ENCODE assay signal across 1 cellular context in genomic region chr16:70681382-70682238, GRCh38.
A peak's percentile ranks its signal among the peaks of the same experiment; 100 is the strongest.
TF ChIP-seq lines count a peak whose summit lies in the region.

No MANE protein-coding gene starts in this region.

TF ChIP-seq in HepG2, 621 proteins besides CTCF, POLR2A, EP300 and RAD21 (continued from another document and continues in another):
- TF ChIP-seq FOXK1 (CRISPR knock-in tag; IDR thresholded peaks at IDR 0.05; ENCODE audit: borderline replicate concordance, low read depth) = peak; percentile 26; the same call in 1 of the 2 replicates
- no peak for TF ChIP-seq TOE1 (CRISPR knock-in tag; IDR thresholded peaks at IDR 0.05)
- TF ChIP-seq ZNF879 (CRISPR knock-in tag; IDR thresholded peaks at IDR 0.05) = no peak
- TF ChIP-seq ZNF878 (CRISPR knock-in tag; IDR thresholded peaks at IDR 0.05) = peak; percentile 66; the same call in 1 of the 2 replicates
- TF ChIP-seq KAT2B (IDR thresholded peaks at IDR 0.05; ENCODE audit: borderline replicate concordance, low read depth, low read length) = no peak
- peak; percentile 98 for TF ChIP-seq ZNF746 (CRISPR knock-in tag; IDR thresholded peaks at IDR 0.05)
- no peak for TF ChIP-seq ZNF569 (CRISPR knock-in tag; IDR thresholded peaks at IDR 0.05; ENCODE audit: borderline replicate concordance)
- TF ChIP-seq ELF1 (CRISPR knock-in tag; IDR thresholded peaks at IDR 0.05) = no peak; the same call in 1 of the 2 replicates
- TF ChIP-seq SP140L (CRISPR knock-in tag; IDR thresholded peaks at IDR 0.05; ENCODE audit: borderline replicate concordance) = no peak; the same call in 1 of the 2 replicates
- no peak for TF ChIP-seq ZNF7 (CRISPR knock-in tag; IDR thresholded peaks at IDR 0.05)
- peak; percentile 70; the same call in 1 of the 2 replicates for TF ChIP-seq NR2F2 (IDR thresholded peaks at IDR 0.05; ENCODE audit: borderline replicate concordance, low read depth)
- TF ChIP-seq ZNF75D (CRISPR knock-in tag; IDR thresholded peaks at IDR 0.05; ENCODE audit: borderline replicate concordance) = no peak
- no peak for TF ChIP-seq MAFK (conservative IDR thresholded peaks at IDR 0.05 in 1 of 2, IDR thresholded peaks at IDR 0.05 in 1 of 2; ENCODE audit: low read length in 2 of 2)
- peak; percentile 73; the same call in 1 of the 2 replicates for TF ChIP-seq ZXDC (CRISPR knock-in tag; IDR thresholded peaks at IDR 0.05)
- TF ChIP-seq ZNF34 (CRISPR knock-in tag; IDR thresholded peaks at IDR 0.05; ENCODE audit: borderline replicate concordance) = no peak; the same call in 1 of the 2 replicates
- TF ChIP-seq ZFP91 (CRISPR knock-in tag; IDR thresholded peaks at IDR 0.05; ENCODE audit: borderline replicate concordance) = no peak; the same call in none of the 2 replicates
- no peak for TF ChIP-seq TFE3 (CRISPR knock-in tag; IDR thresholded peaks at IDR 0.05)
- TF ChIP-seq BHLHE40 (IDR thresholded peaks at IDR 0.05; ENCODE audit: low read length) = no peak
- TF ChIP-seq MEF2D (CRISPR knock-in tag; IDR thresholded peaks at IDR 0.05) = peak; percentile 58; the same call in 1 of the 2 replicates
- no peak; the same call in 1 of the 2 replicates for TF ChIP-seq GLI4 (CRISPR knock-in tag; IDR thresholded peaks at IDR 0.05; ENCODE audit: borderline replicate concordance)
- no peak; the same call in 1 of the 2 replicates for TF ChIP-seq GMEB1 (CRISPR knock-in tag; IDR thresholded peaks at IDR 0.05; ENCODE audit: borderline replicate concordance)
- no peak for TF ChIP-seq EED (CRISPR knock-in tag; IDR thresholded peaks at IDR 0.05)
- peak; percentile 41; the same call in 1 of the 2 replicates for TF ChIP-seq ZNF558 (CRISPR knock-in tag; IDR thresholded peaks at IDR 0.05; ENCODE audit: borderline replicate concordance)
- peak; percentile 63 for TF ChIP-seq POGK (CRISPR knock-in tag; conservative IDR thresholded peaks at IDR 0.05)
- 0 out of 2 replicates have a peak, but pooled peaks have one; percentile 20 for TF ChIP-seq ZNF121 (CRISPR knock-in tag; IDR thresholded peaks at IDR 0.05)
- peak; percentile 51 for TF ChIP-seq RXRB (CRISPR knock-in tag; IDR thresholded peaks at IDR 0.05; ENCODE audit: borderline replicate concordance)
- peak; percentile 4; the same call in 1 of the 2 replicates for TF ChIP-seq U2AF2 (IDR thresholded peaks at IDR 0.05; ENCODE audit: low read depth, low read length)
- TF ChIP-seq BCL6 (CRISPR knock-in tag; IDR thresholded peaks at IDR 0.05) = peak; percentile 66
- peak; percentile 58 for TF ChIP-seq THAP9 (CRISPR knock-in tag; IDR thresholded peaks at IDR 0.05; ENCODE audit: borderline replicate concordance)
- no peak for TF ChIP-seq ZNF674 (CRISPR knock-in tag; IDR thresholded peaks at IDR 0.05; ENCODE audit: low read depth)
- TF ChIP-seq NR3C1 (CRISPR knock-in tag; IDR thresholded peaks at IDR 0.05) = no peak
- TF ChIP-seq ZNF644 (CRISPR knock-in tag; IDR thresholded peaks at IDR 0.05; ENCODE audit: low read depth) = no peak
- peak; percentile 42 for TF ChIP-seq AGO1 (IDR thresholded peaks at IDR 0.05; ENCODE audit: low read depth, low read length, poor library complexity, severe bottlenecking)
- peak; percentile 27; the same call in 1 of the 2 replicates for TF ChIP-seq BORCS8-MEF2B (CRISPR knock-in tag; IDR thresholded peaks at IDR 0.05)
- peak; percentile 24; the same call in 1 of the 2 replicates for TF ChIP-seq SRF (IDR thresholded peaks at IDR 0.05; ENCODE audit: low read depth, low read length)
- no peak for TF ChIP-seq ZNF850 (CRISPR knock-in tag; conservative IDR thresholded peaks at IDR 0.05)
- no peak; the same call in 1 of the 2 replicates for TF ChIP-seq E2F1 (CRISPR knock-in tag; IDR thresholded peaks at IDR 0.05)
- no peak for TF ChIP-seq ZNF547 (CRISPR knock-in tag; IDR thresholded peaks at IDR 0.05)
- TF ChIP-seq ZNF800 (CRISPR knock-in tag; IDR thresholded peaks at IDR 0.05) = 0 out of 2 replicates have a peak, but pooled peaks have one; percentile 55
- 0 out of 2 replicates have a peak, but pooled peaks have one; percentile 38 for TF ChIP-seq RCOR2 (CRISPR knock-in tag; IDR thresholded peaks at IDR 0.05)
- peak; percentile 41; the same call in 1 of the 2 replicates for TF ChIP-seq GATAD1 (CRISPR knock-in tag; IDR thresholded peaks at IDR 0.05)
- peak; percentile 35 for TF ChIP-seq TBL1XR1 (IDR thresholded peaks at IDR 0.05; ENCODE audit: borderline replicate concordance, low read length, partially characterized antibody)
- TF ChIP-seq CSRNP1 (CRISPR knock-in tag; IDR thresholded peaks at IDR 0.05) = peak; percentile 86; the same call in 1 of the 2 replicates
- TF ChIP-seq DNMT1 (CRISPR knock-in tag; IDR thresholded peaks at IDR 0.05) = peak; percentile 90; the same call in 1 of the 2 replicates
- no peak for TF ChIP-seq TCF7L2 (IDR thresholded peaks at IDR 0.05; ENCODE audit: low read depth, low read length)
- no peak for TF ChIP-seq TEAD2 (CRISPR knock-in tag; IDR thresholded peaks at IDR 0.05)
- TF ChIP-seq ERF (CRISPR knock-in tag; IDR thresholded peaks at IDR 0.05) = peak; percentile 42; the same call in 1 of the 2 replicates
